In genomic region chr16:23898682-23899430, GRCh38 we compare ENCODE assay signal across 1 cellular context.
A peak's percentile ranks its signal among the peaks of the same experiment; 100 is the strongest.
TF ChIP-seq lines count a peak whose summit lies in the region.

No MANE protein-coding gene starts in this region.

TF ChIP-seq in K562, 482 proteins besides CTCF, POLR2A, EP300 and RAD21 (continued from another document):
- TF ChIP-seq FOXA3 (CRISPR knock-in tag; conservative IDR thresholded peaks at IDR 0.05 in 1 of 2, IDR thresholded peaks at IDR 0.05 in 1 of 2) (no peak), ZKSCAN3 (CRISPR knock-in tag; IDR thresholded peaks at IDR 0.05) (peak; percentile 23; the same call in 1 of the 2 replicates), THRA (IDR thresholded peaks at IDR 0.05) (no peak), BCOR (IDR thresholded peaks at IDR 0.05) (peak; percentile 91), MCM2 (IDR thresholded peaks at IDR 0.05; ENCODE audit: low read depth) (no peak), ZNF384 (IDR thresholded peaks at IDR 0.05; ENCODE audit: low read depth, low read length) (no peak), HDAC6 (IDR thresholded peaks at IDR 0.05; ENCODE audit: low read depth, low read length) (no peak), USF1 (CRISPR knock-in tag; IDR thresholded peaks at IDR 0.05) (no peak), RCOR1 (IDR thresholded peaks at IDR 0.05; ENCODE audit: borderline replicate concordance in 1 of 2, low read depth in 2 of 2, low read length in 2 of 2) (0 out of 4 replicates have a peak, but pooled peaks of 1 of the 2 experiments have one; percentile 18), ZNF12 (CRISPR knock-in tag; IDR thresholded peaks at IDR 0.05) (no peak), CCAR2 (IDR thresholded peaks at IDR 0.05; ENCODE audit: low read depth, low read length) (no peak), RBBP5 (IDR thresholded peaks at IDR 0.05; ENCODE audit: borderline replicate concordance, insufficient read depth, low read length, poor library complexity, severe bottlenecking) (no peak), MIER1 (IDR thresholded peaks at IDR 0.05; ENCODE audit: low read depth) (no peak), CBX1 (IDR thresholded peaks at IDR 0.05; ENCODE audit: low read depth) (0 out of 2 replicates have a peak, but pooled peaks have one; percentile 21), DIDO1 (tag; IDR thresholded peaks at IDR 0.05; ENCODE audit: low read depth) (no peak), SAFB2 (IDR thresholded peaks at IDR 0.05; ENCODE audit: borderline replicate concordance, low read depth, low read length, severe bottlenecking) (no peak), E2F1 (CRISPR knock-in tag; IDR thresholded peaks at IDR 0.05) (no peak), RBM34 (IDR thresholded peaks at IDR 0.05; ENCODE audit: borderline replicate concordance, insufficient read depth, low read length) (no peak), KLF10 (CRISPR knock-in tag; IDR thresholded peaks at IDR 0.05) (no peak), DNMT1 (IDR thresholded peaks at IDR 0.05) (no peak), NCOA2 (IDR thresholded peaks at IDR 0.05; ENCODE audit: partially characterized antibody in 2 of 2) (no peak)
